Comparison of ENCODE assay signal across 2 cellular contexts in genomic region chr15:65521355-65521754, GRCh38.
TF ChIP-seq lines count a peak whose summit lies in the region.

No MANE protein-coding gene starts in this region.

TF ChIP-seq in A549, 52 proteins besides CTCF, POLR2A, EP300 and RAD21:
- no peak for TF ChIP-seq RCOR1 (IDR thresholded peaks at IDR 0.05; ENCODE audit: low read depth, low read length)
- no peak for TF ChIP-seq POLR2AphosphoS2 (conservative IDR thresholded peaks at IDR 0.05; ENCODE audit: low read length)
- no peak for TF ChIP-seq ESRRA (IDR thresholded peaks at IDR 0.05; ENCODE audit: borderline replicate concordance, low read length)
- TF ChIP-seq ZSCAN20 (CRISPR knock-in tag; IDR thresholded peaks at IDR 0.05), result no peak
- TF ChIP-seq, protein P1, sequence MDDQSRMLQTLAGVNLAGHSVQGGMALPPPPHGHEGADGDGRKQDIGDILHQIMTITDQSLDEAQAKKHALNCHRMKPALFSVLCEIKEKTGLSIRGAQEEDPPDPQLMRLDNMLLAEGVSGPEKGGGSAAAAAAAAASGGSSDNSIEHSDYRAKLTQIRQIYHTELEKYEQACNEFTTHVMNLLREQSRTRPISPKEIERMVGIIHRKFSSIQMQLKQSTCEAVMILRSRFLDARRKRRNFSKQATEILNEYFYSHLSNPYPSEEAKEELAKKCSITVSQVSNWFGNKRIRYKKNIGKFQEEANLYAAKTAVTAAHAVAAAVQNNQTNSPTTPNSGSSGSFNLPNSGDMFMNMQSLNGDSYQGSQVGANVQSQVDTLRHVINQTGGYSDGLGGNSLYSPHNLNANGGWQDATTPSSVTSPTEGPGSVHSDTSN (IDR thresholded peaks at IDR 0.05), result no peak
- TF ChIP-seq, protein P2, sequence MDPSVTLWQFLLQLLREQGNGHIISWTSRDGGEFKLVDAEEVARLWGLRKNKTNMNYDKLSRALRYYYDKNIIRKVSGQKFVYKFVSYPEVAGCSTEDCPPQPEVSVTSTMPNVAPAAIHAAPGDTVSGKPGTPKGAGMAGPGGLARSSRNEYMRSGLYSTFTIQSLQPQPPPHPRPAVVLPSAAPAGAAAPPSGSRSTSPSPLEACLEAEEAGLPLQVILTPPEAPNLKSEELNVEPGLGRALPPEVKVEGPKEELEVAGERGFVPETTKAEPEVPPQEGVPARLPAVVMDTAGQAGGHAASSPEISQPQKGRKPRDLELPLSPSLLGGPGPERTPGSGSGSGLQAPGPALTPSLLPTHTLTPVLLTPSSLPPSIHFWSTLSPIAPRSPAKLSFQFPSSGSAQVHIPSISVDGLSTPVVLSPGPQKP (IDR thresholded peaks at IDR 0.05; ENCODE audit: low read depth, low read length), result no peak
- no peak for TF ChIP-seq ZC3H11A (IDR thresholded peaks at IDR 0.05)
- no peak for TF ChIP-seq JUN (IDR thresholded peaks at IDR 0.05)
TF ChIP-seq in A549: peak in this region for 0.

TF ChIP-seq in K562, 482 proteins besides CTCF, POLR2A, EP300 and RAD21:
- TF ChIP-seq TSC22D4 (tag; IDR thresholded peaks at IDR 0.05) (no peak), TAL1 (IDR thresholded peaks at IDR 0.05) (0 out of 2 replicates have a peak, but pooled peaks have one; percentile 18), RBM22 (IDR thresholded peaks at IDR 0.05; ENCODE audit: low read depth, low read length, poor library complexity, severe bottlenecking) (no peak), CBFA2T3 (IDR thresholded peaks at IDR 0.05) (peak; percentile 53), CHD4 (IDR thresholded peaks at IDR 0.05; ENCODE audit: insufficient read depth, insufficient replicate concordance, low read depth, low read length, poor library complexity, severe bottlenecking) (no peak), CBFA2T2 (conservative IDR thresholded peaks at IDR 0.05) (0 out of 2 replicates have a peak, but pooled peaks have one; percentile 17)
